ENCODE assay signal across 8 cellular contexts in the genomic region with DNA sequence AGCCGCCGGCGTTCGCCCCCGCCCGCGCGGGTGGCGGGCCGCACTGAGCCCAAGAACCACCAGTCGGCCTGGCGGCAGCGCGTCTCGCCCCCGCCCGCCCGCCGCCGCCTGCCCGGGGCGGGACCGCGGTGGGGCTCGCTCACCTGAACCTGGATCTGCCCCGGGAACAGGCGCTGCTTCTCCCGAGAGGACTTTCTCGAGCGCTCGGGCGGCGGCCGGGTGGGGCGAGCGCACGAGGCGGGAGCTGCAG. TPM values are rescaled to one million over a fixed set of nuclear protein-coding genes. Genes with fewer than 3 reads are reported as not detected.
A peak's percentile ranks its signal among the peaks of the same experiment; 100 is the strongest.
DNase-seq lines count a peak whose midpoint lies in the region; ATAC-seq and TF ChIP-seq lines count a peak whose summit lies in the region.

No MANE protein-coding gene starts in this region.

- H3K36me3 ChIP-seq in OCI-LY3 (replicated peaks; ENCODE audit: low read depth, low read length) (peaks cover 22% of the 10 kb centered on the region), esophagus muscularis mucosa (peaks cover 0 to 11% (median 2%) of the 10 kb centered on the region in 4 donors), psoas muscle (ENCODE audit: insufficient read depth in 1 of 2, low read depth in 1 of 2) (peaks cover 0 to 5% of the 10 kb centered on the region in 2 donors)

- peaks cover 28% of the 10 kb centered on the region for H4K20me1 ChIP-seq in OCI-LY3 (ENCODE audit: insufficient read depth, low read length)

- TF ChIP-seq EP300 in esophagus muscularis mucosa (IDR thresholded peaks at IDR 0.05) = no peak

- H3K27ac ChIP-seq in OCI-LY3 (ENCODE audit: low read length) (peak overlapping the region; percentile 96), esophagus muscularis mucosa (replicated peaks in 1 of 4) (peak overlapping the region; percentile 95 to 100 (median 98)), psoas muscle (peak overlapping the region; percentile 95)

- no peak overlapping the region for H2AFZ ChIP-seq in OCI-LY3 (ENCODE audit: low read depth, low read length)

- peak overlapping the region; percentile 94 for H3K9ac ChIP-seq in OCI-LY3 (ENCODE audit: low read length)

- H3K9me3 ChIP-seq in OCI-LY3 (ENCODE audit: insufficient read depth, low read length) = no peaks in the 10 kb centered on the region
- no peaks in the 10 kb centered on the region for H3K9me3 ChIP-seq in esophagus muscularis mucosa
- no peaks in the 10 kb centered on the region for H3K9me3 ChIP-seq in psoas muscle

- H3K79me2 ChIP-seq in OCI-LY3 (ENCODE audit: low read length) = peaks cover 53% of the 10 kb centered on the region

- intact Hi-C loops in esophagus muscularis mucosa (cut with DNase I) = loop anchor here (2.0 to 5.0 kb wide), 2 partner anchors 57 to 80 kb away; no protein-coding TSS in a partner anchor
- intact Hi-C loops in psoas muscle (cut with DNase I) = loop anchor here (2.0 to 5.0 kb wide), 4 partner anchors 55 to 77 kb away; no protein-coding TSS in a partner anchor

- DNase-seq in esophagus muscularis mucosa (ENCODE audit: extremely low spot score) = no peak
- no peak for DNase-seq in psoas muscle
- DNase-seq in activated CD4-positive, alpha-beta T cell treated with anti-CD3 and anti-CD28 coated beads for 4 hours = no peak
- DNase-seq in NCI-H748 treated with DMSO at 0.1 percent for 48 hours (lab: John Stamatoyannopoulos, UW) = no peak

- H3K4me2 ChIP-seq in OCI-LY3 (ENCODE audit: low read length) = peak overlapping the region; percentile 93

- H3K4me1 ChIP-seq in OCI-LY3 (ENCODE audit: low read length) (peaks cover 36% of the 10 kb centered on the region), esophagus muscularis mucosa (peaks cover 19 to 54% (median 40%) of the 10 kb centered on the region in 4 donors), psoas muscle (peaks cover 32% of the 10 kb centered on the region)

- H3K4me3 ChIP-seq in OCI-LY3 (ENCODE audit: low read length) = peak overlapping the region; percentile 86
- H3K4me3 ChIP-seq in esophagus muscularis mucosa = peak overlapping the region; percentile 73 to 94 (median 84)
- peak overlapping the region; percentile 87 for H3K4me3 ChIP-seq in psoas muscle

- no peaks in the 10 kb centered on the region for H3K27me3 ChIP-seq in OCI-LY3 (ENCODE audit: low read depth, low read length)
- H3K27me3 ChIP-seq in esophagus muscularis mucosa = no peaks in the 10 kb centered on the region
- no peaks in the 10 kb centered on the region for H3K27me3 ChIP-seq in psoas muscle (ENCODE audit: insufficient read depth in 3 of 3, low read length in 2 of 3)

- peak; percentile 3 for ATAC-seq in GM21717 (IDR thresholded peaks at IDR 0.05; ENCODE audit: unreplicated experiment)
- peak; percentile 10 to 33 (median 28) for ATAC-seq in psoas muscle
- no peak for ATAC-seq in HG03139 (IDR thresholded peaks at IDR 0.05; ENCODE audit: unreplicated experiment)
- no peak for ATAC-seq in GM18519 (IDR thresholded peaks at IDR 0.05; ENCODE audit: low FRiP score, unreplicated experiment)

- WGBS in esophagus muscularis mucosa = no CpG with 5 or more reads among the region's 38 CpGs
- WGBS in psoas muscle, 3 donors = 0 to 2% (median 0%) methylated on average over 17 to 38 of the region's 38 CpGs

- TF ChIP-seq CTCF in OCI-LY3 (IDR thresholded peaks at IDR 0.05; ENCODE audit: low read depth, low read length) (no peak), esophagus muscularis mucosa (IDR thresholded peaks at IDR 0.05) (peak in 1 of 3 experiments; percentile 3), psoas muscle (IDR thresholded peaks at IDR 0.05) (no peak)

- no peak for TF ChIP-seq POLR2A in esophagus muscularis mucosa (IDR thresholded peaks at IDR 0.05; ENCODE audit: low read depth)

RNA-seq across cellular contexts. Expression of gene MYH9, which starts 0.2 kb away (rescaled TPM):
- total RNA-seq in esophagus muscularis mucosa = 100 to 1,000 TPM; 241 to 387 (median 358) TPM
- 100 to 1,000 TPM in 3 of 4 donors, 10 to 100 TPM in 1; 92.0 to 214 (median 179) TPM for total RNA-seq in psoas muscle
- polyA plus RNA-seq in psoas muscle = 10 to 100 TPM; 35.6 to 89.3 (median 56.3) TPM

Comparison
In these comparisons a context has a peak if more than half of its experiments do, and no peak if none do; other contexts are left out.
1. ATAC-seq: peak in GM21717 (single experiment) and psoas muscle (4 of 4); none in HG03139 (single experiment) and GM18519 (single experiment).
2. Peak in every context shown above with its lines, with median percentiles within 50 percentile points of each other: H3K27ac ChIP-seq and H3K4me3 ChIP-seq.